ENCODE assay signal across 8 cellular contexts in genomic region chr5:172640822-172641358, GRCh38. TPM values are rescaled to one million over a fixed set of nuclear protein-coding genes. Genes with fewer than 3 reads are reported as not detected.
DNase-seq lines count a peak whose midpoint lies in the region; ATAC-seq, FAIRE-seq and TF ChIP-seq lines count a peak whose summit lies in the region.

NEURL1B (plus strand) TSS chr5:172641263; CDS start chr5:172641407, 144 bp downstream.

- POLR2A ChIA-PET in activated CD4-positive, alpha-beta T cell treated with anti-CD3 and anti-CD28 coated beads for 36 hours (lab: Charles Lee) = no interaction called here
- POLR2A ChIA-PET in RWPE1 (lab: Yijun Ruan, JAX; ENCODE audit: low non-redundant PET) = no interaction called here

- no peak for TF ChIP-seq CTCF in RWPE1 (conservative IDR thresholded peaks at IDR 0.05; ENCODE audit: low read depth)

- ATAC-seq in activated CD4-positive, alpha-beta T cell treated with anti-CD3 and anti-CD28 coated beads for 36 hours = peak; percentile 86
- ATAC-seq in activated naive CD8-positive, alpha-beta T cell treated with anti-CD3 and anti-CD28 coated beads, Interleukin-2, amount 50 U/mL, for 24 hours = peak; percentile 67
- ATAC-seq in Right ventricle myocardium superior (ENCODE audit: poor library complexity) = peak; percentile 89

- no peaks in the 10 kb centered on the region for H3K9me3 Mint-ChIP-seq in activated CD4-positive, alpha-beta T cell treated with anti-CD3 and anti-CD28 coated beads for 36 hours (ENCODE audit: low read depth)
- H3K9me3 Mint-ChIP-seq in IgD-negative memory B cell = peaks cover 0 to 1% (median 0%) of the 10 kb centered on the region in 3 donors
- no peaks in the 10 kb centered on the region for H3K9me3 Mint-ChIP-seq in activated naive CD8-positive, alpha-beta T cell treated with anti-CD3 and anti-CD28 coated beads, Interleukin-2, amount 50 U/mL, for 24 hours

- H3K27ac ChIP-seq in RWPE1 = peak within 1 kb of the TSS; percentile 80

- no peak for FAIRE-seq in urothelium cell line (lab: Jason Lieb, UNC)

- intact Hi-C loops in activated CD4-positive, alpha-beta T cell treated with anti-CD3 and anti-CD28 coated beads for 36 hours (cut with DNase I, micrococcal nuclease) = loop anchor here in 1 of 2 experiments (1.0 to 5.0 kb wide), 3 partner anchors 43 to 164 kb away; no protein-coding TSS in a partner anchor
- intact Hi-C loops in Right ventricle myocardium superior (cut with DNase I) = loop anchor here (5.0 to 10.0 kb wide), 2 partner anchors 56 to 164 kb away; no protein-coding TSS in a partner anchor

- H3K36me3 Mint-ChIP-seq in activated CD4-positive, alpha-beta T cell treated with anti-CD3 and anti-CD28 coated beads for 36 hours (ENCODE audit: low read depth) = no peaks in the 10 kb centered on the region
- H3K36me3 Mint-ChIP-seq in IgD-negative memory B cell = peaks cover 5% of the 10 kb centered on the region
- no peaks in the 10 kb centered on the region for H3K36me3 Mint-ChIP-seq in activated naive CD8-positive, alpha-beta T cell treated with anti-CD3 and anti-CD28 coated beads, Interleukin-2, amount 50 U/mL, for 24 hours (ENCODE audit: low read depth)

- CTCF ChIA-PET in activated CD4-positive, alpha-beta T cell treated with anti-CD3 and anti-CD28 coated beads for 36 hours (lab: Charles Lee) = no interaction called here
- CTCF ChIA-PET in RWPE1 (lab: Yijun Ruan, JAX) = interaction anchor here (0.6 to 2.3 kb wide), 7 partner anchors 28 to 1035 kb away, joined by 3 to 6 read pairs (median 3); no protein-coding TSS in a partner anchor

- no peak within 1 kb of the TSS for H3K4me3 Mint-ChIP-seq in activated CD4-positive, alpha-beta T cell treated with anti-CD3 and anti-CD28 coated beads for 36 hours
- peak within 1 kb of the TSS; percentile 39 to 86 (median 46) for H3K4me3 Mint-ChIP-seq in IgD-negative memory B cell
- peak within 1 kb of the TSS; percentile 13 for H3K4me3 Mint-ChIP-seq in activated naive CD8-positive, alpha-beta T cell treated with anti-CD3 and anti-CD28 coated beads, Interleukin-2, amount 50 U/mL, for 24 hours

- H3K27ac Mint-ChIP-seq in activated CD4-positive, alpha-beta T cell treated with anti-CD3 and anti-CD28 coated beads for 36 hours = no peak within 1 kb of the TSS
- H3K27ac Mint-ChIP-seq in IgD-negative memory B cell = no peak within 1 kb of the TSS
- H3K27ac Mint-ChIP-seq in activated naive CD8-positive, alpha-beta T cell treated with anti-CD3 and anti-CD28 coated beads, Interleukin-2, amount 50 U/mL, for 24 hours = no peak within 1 kb of the TSS

- peaks cover 38% of the 10 kb centered on the region for H3K27me3 Mint-ChIP-seq in activated CD4-positive, alpha-beta T cell treated with anti-CD3 and anti-CD28 coated beads for 36 hours
- H3K27me3 Mint-ChIP-seq in IgD-negative memory B cell = peaks cover 37% of the 10 kb centered on the region
- peaks cover 37% of the 10 kb centered on the region for H3K27me3 Mint-ChIP-seq in activated naive CD8-positive, alpha-beta T cell treated with anti-CD3 and anti-CD28 coated beads, Interleukin-2, amount 50 U/mL, for 24 hours

- DNase-seq in activated CD4-positive, alpha-beta T cell treated with anti-CD3 and anti-CD28 coated beads for 36 hours = peak; percentile 75
- DNase-seq in activated CD4-positive, alpha-beta T cell treated with anti-CD3 and anti-CD28 coated beads for 1 hour = no peak
- DNase-seq in RWPE1 (ENCODE audit: low spot score) (peak; percentile 93), Right ventricle myocardium superior (peak; percentile 90), occipital lobe (lab: John Stamatoyannopoulos, UW) (peak; percentile 65), urothelium cell line (ENCODE audit: low spot score) (peak; percentile 96)
- DNase-seq in activated naive CD8-positive, alpha-beta T cell treated with anti-CD3 and anti-CD28 coated beads, Interleukin-2, amount 50 U/mL, for 24 hours = peak; percentile 49

- H3K4me1 Mint-ChIP-seq in activated CD4-positive, alpha-beta T cell treated with anti-CD3 and anti-CD28 coated beads for 36 hours = no peaks in the 10 kb centered on the region
- H3K4me1 Mint-ChIP-seq in IgD-negative memory B cell = peaks cover 0 to 5% (median 4%) of the 10 kb centered on the region in 3 donors
- H3K4me1 Mint-ChIP-seq in activated naive CD8-positive, alpha-beta T cell treated with anti-CD3 and anti-CD28 coated beads, Interleukin-2, amount 50 U/mL, for 24 hours = no peaks in the 10 kb centered on the region

RNA-seq across cellular contexts. Expression of gene NEURL1B, which starts in this region (rescaled TPM):
- total RNA-seq in activated CD4-positive, alpha-beta T cell treated with anti-CD3 and anti-CD28 coated beads for 36 hours = under 1 TPM; 0.16 to 0.19 TPM
- polyA plus RNA-seq in IgD-negative memory B cell = not detected
- total RNA-seq in Right ventricle myocardium superior (28.8 TPM), occipital lobe (19.2 TPM)

Comparison
In these comparisons a context has a peak if more than half of its experiments do, and no peak if none do; other contexts are left out.
1. RNA of gene NEURL1B (total RNA-seq): 28.8 TPM in Right ventricle myocardium superior (single experiment) and 19.2 TPM in occipital lobe (single experiment); 0.16 to 0.19 TPM in activated CD4-positive, alpha-beta T cell treated with anti-CD3 and anti-CD28 coated beads for 36 hours; every median in the first group is over 10 times any median in the second.
2. Peak in DNase-seq and ATAC-seq in activated CD4-positive, alpha-beta T cell treated with anti-CD3 and anti-CD28 coated beads for 36 hours; RNA of the gene not detected or under 1 TPM.
3. Peak in every context shown above with its lines, with median percentiles within 50 percentile points of each other: ATAC-seq.